Comparison of ENCODE assay signal across 21 cellular contexts in the genomic region with DNA sequence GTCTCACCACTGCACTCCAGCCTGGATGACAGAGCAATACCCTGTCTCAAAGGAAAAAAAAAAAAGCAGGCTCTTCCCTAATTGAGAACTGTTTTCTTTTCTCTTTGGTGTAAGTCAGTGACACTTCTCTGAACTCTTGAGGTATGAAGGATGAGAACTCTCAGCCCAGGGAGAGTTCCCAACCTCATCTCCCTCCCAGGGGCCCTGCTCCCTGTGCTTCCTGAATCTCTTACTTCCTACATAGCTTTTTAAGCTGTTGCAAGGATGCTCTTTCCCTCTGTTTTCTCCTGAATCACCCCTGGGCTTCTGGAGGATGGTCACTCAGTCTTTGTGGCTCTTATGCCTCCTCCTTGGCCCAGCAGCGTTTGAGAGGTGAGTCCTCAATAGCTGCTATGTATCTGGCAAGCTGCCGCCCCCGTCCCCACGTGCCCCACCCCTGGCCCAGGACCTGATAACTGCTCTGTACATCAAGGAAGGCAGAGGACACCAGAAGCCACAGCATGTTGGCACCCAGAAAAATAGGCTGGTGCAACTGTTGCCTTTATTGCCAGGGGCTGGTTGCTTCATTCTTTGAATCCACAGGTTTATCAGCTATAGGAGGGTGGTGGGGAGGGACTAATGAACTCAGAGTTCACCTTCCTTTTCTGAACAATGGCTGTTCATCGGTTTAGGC. TPM values are rescaled to one million over a fixed set of nuclear protein-coding genes. Genes with fewer than 3 reads are reported as not detected.
DNase-seq lines count a peak whose midpoint lies in the region; ATAC-seq and TF ChIP-seq lines count a peak whose summit lies in the region.
"Had no signal": no experiment of that assay in that cellular context is flagged by ENCODE, and none has a peak within 500 bp of the region (broad histone marks: within the 10 kb centered on the region; RNA-seq: fewer than 3 reads in every experiment).

No MANE protein-coding gene starts in this region.

- POLR2A ChIA-PET in RWPE1 (lab: Yijun Ruan, JAX; ENCODE audit: low non-redundant PET): no interaction called here

- H4K20me1 ChIP-seq in neural progenitor cell (ENCODE audit: low read depth): peaks cover 100% of the 10 kb centered on the region

- H3K36me3 ChIP-seq in neural progenitor cell (no peaks in the 10 kb centered on the region), ascending aorta (no peaks in the 10 kb centered on the region)

- intact Hi-C loops in ascending aorta (cut with DNase I): no loop called here

- H3K4me3 ChIP-seq in neural progenitor cell (peak overlapping the region; percentile 20), ascending aorta (no peak overlapping the region)
- H3K4me3 ChIP-seq: psoas muscle had no signal

- H3K36me3 Mint-ChIP-seq in endothelial cell (ENCODE audit: low read depth, unreplicated experiment) (peaks cover 25% of the 10 kb centered on the region), neural progenitor cell (peaks cover 5% of the 10 kb centered on the region)

- peak overlapping the region; percentile 66 for H3K4me2 ChIP-seq in neural progenitor cell

- H3K27me3 Mint-ChIP-seq in endothelial cell (ENCODE audit: unreplicated experiment): peaks cover 10% of the 10 kb centered on the region
- peaks cover 9% of the 10 kb centered on the region for H3K27me3 Mint-ChIP-seq in neural progenitor cell (ENCODE audit: insufficient read depth, low read depth)

- no peak for TF ChIP-seq CTCF in RWPE1 (conservative IDR thresholded peaks at IDR 0.05; ENCODE audit: low read depth)
- TF ChIP-seq CTCF in endothelial cell (IDR thresholded peaks at IDR 0.05; ENCODE audit: unreplicated experiment): no peak
- no peak for TF ChIP-seq CTCF in neural progenitor cell (IDR thresholded peaks at IDR 0.05)
- TF ChIP-seq CTCF in ascending aorta (IDR thresholded peaks at IDR 0.05): no peak

- H3K27ac Mint-ChIP-seq in endothelial cell (ENCODE audit: unreplicated experiment): peak overlapping the region; percentile 94
- peak overlapping the region; percentile 86 for H3K27ac Mint-ChIP-seq in neural progenitor cell
- H3K27ac Mint-ChIP-seq: activated CD4-positive, alpha-beta memory T cell treated with anti-CD3 and anti-CD28 coated beads, Interleukin-2, amount 10 ng/mL, durations not matched to agents 7 days and 5 days; activated T-helper 2 cell treated with anti-CD3 and anti-CD28 coated beads, Interferon-gamma antibody, Interleukin-2, Interleukin-4, amounts not matched to agents 10 μg/mL and 5 μg/mL and 100 μg/mL, durations not matched to agents 14 hours and 24 hours and 36 hours had no signal

- ATAC-seq in HG02571 (IDR thresholded peaks at IDR 0.05; ENCODE audit: unreplicated experiment): no peak
- ATAC-seq in HG03045 (IDR thresholded peaks at IDR 0.05; ENCODE audit: unreplicated experiment): no peak
- ATAC-seq: foreskin keratinocyte, psoas muscle had no signal

- CTCF ChIA-PET in RWPE1 (lab: Yijun Ruan, JAX): interaction anchor here (0.8 kb wide), 1 partner anchor 11 kb away, joined by 5 read pairs; no protein-coding TSS in a partner anchor

- H3K4me1 ChIP-seq in neural progenitor cell: peaks cover 70% of the 10 kb centered on the region
- peaks cover 0 to 2% of the 10 kb centered on the region in 2 donors for H3K4me1 ChIP-seq in ascending aorta
- H3K4me1 ChIP-seq: psoas muscle had no signal

- H3K27me3 ChIP-seq in neural progenitor cell (no peaks in the 10 kb centered on the region), ascending aorta (no peaks in the 10 kb centered on the region)

- H3K9me3 ChIP-seq in neural progenitor cell (ENCODE audit: low read depth) (no peaks in the 10 kb centered on the region), ascending aorta (no peaks in the 10 kb centered on the region)
- H3K9me3 ChIP-seq: BE2C, psoas muscle had no signal

- peaks cover 99% of the 10 kb centered on the region for H3K79me2 ChIP-seq in neural progenitor cell (ENCODE audit: low read depth)

- peaks cover 42% of the 10 kb centered on the region for H3K4me1 Mint-ChIP-seq in endothelial cell (ENCODE audit: unreplicated experiment)
- peaks cover 58% of the 10 kb centered on the region for H3K4me1 Mint-ChIP-seq in neural progenitor cell
- H3K4me1 Mint-ChIP-seq: activated CD4-positive, alpha-beta memory T cell treated with anti-CD3 and anti-CD28 coated beads, Interleukin-2, amount 10 ng/mL, durations not matched to agents 7 days and 5 days had no signal

- H3K9ac ChIP-seq in neural progenitor cell: peak overlapping the region; percentile 8

- H3K4me3 Mint-ChIP-seq in endothelial cell (ENCODE audit: unreplicated experiment): no peak overlapping the region
- H3K4me3 Mint-ChIP-seq in neural progenitor cell: peak overlapping the region; percentile 67
- H3K4me3 Mint-ChIP-seq: activated CD4-positive, alpha-beta memory T cell treated with anti-CD3 and anti-CD28 coated beads, Interleukin-2, amount 10 ng/mL, durations not matched to agents 7 days and 5 days had no signal

- H3K27ac ChIP-seq in RWPE1: peak overlapping the region; percentile 58; the same call in 1 of the 2 replicates
- peak overlapping the region; percentile 93 for H3K27ac ChIP-seq in neural progenitor cell
- no peak overlapping the region for H3K27ac ChIP-seq in ascending aorta
- H3K27ac ChIP-seq: foreskin keratinocyte, psoas muscle had no signal

- peaks cover 87% of the 10 kb centered on the region for H3F3A ChIP-seq in neural progenitor cell (ENCODE audit: low read depth)

- no peak overlapping the region for H2AFZ ChIP-seq in neural progenitor cell (replicated peaks)

- no peaks in the 10 kb centered on the region for H3K9me3 Mint-ChIP-seq in endothelial cell (ENCODE audit: unreplicated experiment)
- no peaks in the 10 kb centered on the region for H3K9me3 Mint-ChIP-seq in neural progenitor cell
- H3K9me3 Mint-ChIP-seq: activated CD4-positive, alpha-beta memory T cell treated with anti-CD3 and anti-CD28 coated beads, Interleukin-2, amount 10 ng/mL, durations not matched to agents 7 days and 5 days; activated T-helper 2 cell treated with anti-CD3 and anti-CD28 coated beads, Interferon-gamma antibody, Interleukin-2, Interleukin-4, amounts not matched to agents 10 μg/mL and 5 μg/mL and 100 μg/mL, durations not matched to agents 14 hours and 24 hours and 36 hours had no signal

- peak; percentile 44 for DNase-seq in ELF-1 (ENCODE audit: low read depth, low spot score)
- DNase-seq in RWPE1 (ENCODE audit: low spot score): no peak
- no peak for DNase-seq in endothelial cell (ENCODE audit: low spot score)
- no peak for DNase-seq in neural progenitor cell (ENCODE audit: low spot score)
- no peak for DNase-seq in ascending aorta (ENCODE audit: low spot score in 2 of 2)
- no peak for DNase-seq in NCI-H128 (lab: John Stamatoyannopoulos, UW; ENCODE audit: unreplicated experiment)
- DNase-seq: activated CD4-positive, alpha-beta memory T cell treated with anti-CD3 and anti-CD28 coated beads, Interleukin-2, amount 10 ng/mL, durations not matched to agents 7 days and 5 days; anterior cingulate cortex; BE2C; effector CD4-positive, alpha-beta T cell; foreskin keratinocyte; NCI-H2107; NCI-H774; psoas muscle; Right ventricle myocardium superior; stimulated activated CD4-positive, alpha-beta T cell treated with anti-CD3 and anti-CD28 coated beads, Interleukin-1b, Interleukin-23, amount 100 ng/mL, for 48 hours had no signal

RNA-seq across cellular contexts. Expression of gene IGF2BP1, which starts 24.0 kb away (rescaled TPM):
- total RNA-seq in endothelial cell (ENCODE audit: unreplicated experiment) (298 TPM), neural progenitor cell (ENCODE audit: low replicate concordance) (129 and 137 TPM in 2 replicates), ascending aorta (not detected)
- total RNA-seq: activated CD4-positive, alpha-beta memory T cell treated with anti-CD3 and anti-CD28 coated beads, Interleukin-2, amount 10 ng/mL, durations not matched to agents 7 days and 5 days; foreskin keratinocyte; HT-29; psoas muscle; Right ventricle myocardium superior had no signal

RNA-seq across cellular contexts. Expression of gene GIP, which starts 52.8 kb away (rescaled TPM):
- total RNA-seq in endothelial cell (ENCODE audit: unreplicated experiment) (not detected), neural progenitor cell (ENCODE audit: low replicate concordance) (not detected in 2 replicates), ascending aorta (not detected)
- total RNA-seq: activated CD4-positive, alpha-beta memory T cell treated with anti-CD3 and anti-CD28 coated beads, Interleukin-2, amount 10 ng/mL, durations not matched to agents 7 days and 5 days; activated T-helper 2 cell treated with anti-CD3 and anti-CD28 coated beads, Interferon-gamma antibody, Interleukin-2, Interleukin-4, amounts not matched to agents 10 μg/mL and 5 μg/mL and 100 μg/mL, durations not matched to agents 14 hours and 24 hours and 36 hours; foreskin keratinocyte; HT-29; mononuclear cell; psoas muscle; Right ventricle myocardium superior had no signal

Comparison
In these comparisons a context has a peak if more than half of its experiments do, and no peak if none do; other contexts are left out.
1. H3K27ac ChIP-seq: peak in RWPE1 (single experiment) and neural progenitor cell (single experiment); none in ascending aorta (0 of 2).
2. RNA of gene IGF2BP1, which starts 24.0 kb away (total RNA-seq): 298 TPM in endothelial cell (single experiment) and 129 to 137 TPM in neural progenitor cell; not detected in ascending aorta (single experiment); every median in the first group is over 100 times any median in the second.